Comparison of ENCODE assay signal across 24 cellular contexts in genomic region chr4:20456416-20456815, GRCh38.
DNase-seq lines count a peak whose midpoint lies in the region; ATAC-seq, FAIRE-seq and TF ChIP-seq lines count a peak whose summit lies in the region.
"Had no signal": no experiment of that assay in that cellular context is flagged by ENCODE, and none has a peak within 500 bp of the region (broad histone marks: within the 10 kb centered on the region; RNA-seq: fewer than 3 reads in every experiment).

No MANE protein-coding gene starts in this region.

- TF ChIP-seq CTCF in PC-3 (conservative IDR thresholded peaks at IDR 0.05; ENCODE audit: low read depth, low read length), result no peak
- TF ChIP-seq CTCF in foreskin keratinocyte (conservative IDR thresholded peaks at IDR 0.05), result no peak
- no peak for TF ChIP-seq CTCF in neural progenitor cell (IDR thresholded peaks at IDR 0.05)
- no peak for TF ChIP-seq CTCF in endothelial cell (IDR thresholded peaks at IDR 0.05; ENCODE audit: unreplicated experiment)

- ATAC-seq in PC-3 (peak; percentile 93), foreskin keratinocyte (peak; percentile 88)
- ATAC-seq: activated CD8-positive, alpha-beta T cell treated with anti-CD3 and anti-CD28 coated beads, Interleukin-2, amount 10 ng/mL, durations not matched to agents 7 days and 5 days; psoas muscle; T-cell had no signal

- H2AFZ ChIP-seq in GM23248 (no peak overlapping the region), PC-3 (ENCODE audit: low read length) (no peak overlapping the region), Karpas-422 (ENCODE audit: low read length) (no peak overlapping the region), neural progenitor cell (replicated peaks) (no peak overlapping the region)

- H3K9me3 ChIP-seq in GM23248 (ENCODE audit: low read depth), result no peaks in the 10 kb centered on the region
- H3K9me3 ChIP-seq in PC-3 (ENCODE audit: low read length), result no peaks in the 10 kb centered on the region
- no peaks in the 10 kb centered on the region for H3K9me3 ChIP-seq in Karpas-422 (ENCODE audit: low read length)
- no peaks in the 10 kb centered on the region for H3K9me3 ChIP-seq in neural progenitor cell (ENCODE audit: low read depth)
- H3K9me3 ChIP-seq in small intestine (ENCODE audit: control insufficient read depth, low read depth), result no peaks in the 10 kb centered on the region
- H3K9me3 ChIP-seq: BLaER1, MG63, psoas muscle, transverse colon had no signal

- H3K4me3 Mint-ChIP-seq in neural progenitor cell (no peak overlapping the region), endothelial cell (ENCODE audit: unreplicated experiment) (no peak overlapping the region)
- H3K4me3 Mint-ChIP-seq: activated CD8-positive, alpha-beta T cell treated with anti-CD3 and anti-CD28 coated beads, Interleukin-2, amount 10 ng/mL, durations not matched to agents 7 days and 5 days; brain; H9; memory B cell; T-cell had no signal

- H3K4me1 ChIP-seq in GM23248 (ENCODE audit: insufficient read depth) (0 out of 2 replicates have a peak, but pooled peaks cover 5% of the 10 kb centered on the region), PC-3 (ENCODE audit: insufficient read depth, low read length) (peaks cover 15% of the 10 kb centered on the region), foreskin keratinocyte (peaks cover 13% of the 10 kb centered on the region), Karpas-422 (ENCODE audit: low read length) (no peaks in the 10 kb centered on the region), neural progenitor cell (peaks cover 12% of the 10 kb centered on the region), small intestine (ENCODE audit: control insufficient read depth in 2 of 2, insufficient read depth in 1 of 2, low read depth in 1 of 2, low read length in 1 of 2) (no peaks in the 10 kb centered on the region)
- H3K4me1 ChIP-seq: BLaER1, psoas muscle, transverse colon had no signal

- no peak for FAIRE-seq in small intestine (lab: Jason Lieb, UNC)
- FAIRE-seq: A204.1 had no signal

- H3K36me3 ChIP-seq in GM23248 (ENCODE audit: low read depth) (no peaks in the 10 kb centered on the region), PC-3 (ENCODE audit: low read depth, low read length) (no peaks in the 10 kb centered on the region), Karpas-422 (ENCODE audit: insufficient read depth, low read length) (no peaks in the 10 kb centered on the region), neural progenitor cell (no peaks in the 10 kb centered on the region), small intestine (ENCODE audit: control insufficient read depth in 2 of 2, insufficient read depth in 2 of 2, low read length in 2 of 2) (no peaks in the 10 kb centered on the region)
- H3K36me3 ChIP-seq: BLaER1, MG63, transverse colon had no signal

- H3K27ac ChIP-seq in GM23248 (no peak overlapping the region), PC-3 (ENCODE audit: low read length) (peak overlapping the region; percentile 42), foreskin keratinocyte (no peak overlapping the region), Karpas-422 (ENCODE audit: low read length) (no peak overlapping the region), neural progenitor cell (no peak overlapping the region), small intestine (ENCODE audit: low read depth in 1 of 2, low read length in 1 of 2) (no peak overlapping the region)
- H3K27ac ChIP-seq: BLaER1, psoas muscle, transverse colon had no signal

- no peaks in the 10 kb centered on the region; the same call in 1 of the 2 replicates for H4K20me1 ChIP-seq in GM23248 (ENCODE audit: insufficient read depth)
- H4K20me1 ChIP-seq in PC-3 (ENCODE audit: low read length), result no peaks in the 10 kb centered on the region
- H4K20me1 ChIP-seq in Karpas-422 (ENCODE audit: insufficient read depth, low read depth, low read length), result no peaks in the 10 kb centered on the region
- H4K20me1 ChIP-seq in neural progenitor cell (ENCODE audit: low read depth), result no peaks in the 10 kb centered on the region
- H4K20me1 ChIP-seq: BLaER1 had no signal

- in situ Hi-C loops in GM23248 (cut with MboI), result no loop called here

- BruUV-seq in PC-3 (replicated peaks; lab: Mats Ljungman, UMichigan), result no TSS peak

- no peak overlapping the region for H3K9ac ChIP-seq in GM23248
- H3K9ac ChIP-seq in PC-3 (ENCODE audit: low read length), result no peak overlapping the region
- no peak overlapping the region for H3K9ac ChIP-seq in Karpas-422 (ENCODE audit: low read length)
- no peak overlapping the region for H3K9ac ChIP-seq in neural progenitor cell
- H3K9ac ChIP-seq: BLaER1 had no signal

- H3K27me3 Mint-ChIP-seq in neural progenitor cell (ENCODE audit: insufficient read depth, low read depth), result no peaks in the 10 kb centered on the region
- no peaks in the 10 kb centered on the region for H3K27me3 Mint-ChIP-seq in endothelial cell (ENCODE audit: unreplicated experiment)
- H3K27me3 Mint-ChIP-seq: T-cell had no signal

- H3K36me3 Mint-ChIP-seq in neural progenitor cell, result no peaks in the 10 kb centered on the region
- no peaks in the 10 kb centered on the region for H3K36me3 Mint-ChIP-seq in endothelial cell (ENCODE audit: low read depth, unreplicated experiment)
- H3K36me3 Mint-ChIP-seq: brain, memory B cell, T-cell had no signal

- H3K9me2 ChIP-seq in GM23248 (ENCODE audit: insufficient read depth) (no peaks in the 10 kb centered on the region), PC-3 (replicated peaks; ENCODE audit: low read length) (no peaks in the 10 kb centered on the region), Karpas-422 (replicated peaks; ENCODE audit: insufficient read depth, low read length) (no peaks in the 10 kb centered on the region)

- H3F3A ChIP-seq in GM23248 (ENCODE audit: insufficient read depth) (peaks cover 11% of the 10 kb centered on the region; the same call in 1 of the 2 replicates), PC-3 (ENCODE audit: low read length, unreplicated experiment) (no peaks in the 10 kb centered on the region), neural progenitor cell (ENCODE audit: low read depth) (no peaks in the 10 kb centered on the region)

- no peak overlapping the region for H3K27ac Mint-ChIP-seq in neural progenitor cell
- no peak overlapping the region for H3K27ac Mint-ChIP-seq in endothelial cell (ENCODE audit: unreplicated experiment)
- H3K27ac Mint-ChIP-seq: activated CD8-positive, alpha-beta T cell treated with anti-CD3 and anti-CD28 coated beads, Interleukin-2, amount 10 ng/mL, durations not matched to agents 7 days and 5 days; H9; memory B cell; T-cell had no signal

- H3K9me3 Mint-ChIP-seq in neural progenitor cell (no peaks in the 10 kb centered on the region), endothelial cell (ENCODE audit: unreplicated experiment) (no peaks in the 10 kb centered on the region)
- H3K9me3 Mint-ChIP-seq: brain, H9, memory B cell, T-cell had no signal

- peaks cover 19% of the 10 kb centered on the region for H3K4me1 Mint-ChIP-seq in neural progenitor cell
- no peaks in the 10 kb centered on the region for H3K4me1 Mint-ChIP-seq in endothelial cell (ENCODE audit: unreplicated experiment)
- H3K4me1 Mint-ChIP-seq: memory B cell, T-cell had no signal

- H3K4me3 ChIP-seq in GM23248 (no peak overlapping the region), PC-3 (ENCODE audit: low read length) (no peak overlapping the region), Karpas-422 (ENCODE audit: low read length) (no peak overlapping the region), neural progenitor cell (no peak overlapping the region), small intestine (ENCODE audit: low read depth in 1 of 2, low read length in 2 of 2) (no peak overlapping the region)
- H3K4me3 ChIP-seq: BLaER1, MG63, psoas muscle, transverse colon had no signal

- POLR2A ChIA-PET in PC-3 (lab: Charles Lee; ENCODE audit: unreplicated experiment), result interaction anchor here (0.6 kb wide), 1 partner anchor 23 kb away, joined by 10 read pairs; no protein-coding TSS in a partner anchor

- DNase-seq in A172 (ENCODE audit: low spot score) (peak; percentile 4), GM23248 (peak; percentile 15), PC-3 (peak; percentile 70), foreskin keratinocyte (peak; percentile 26 to 58), Karpas-422 (no peak), neural progenitor cell (ENCODE audit: low spot score) (no peak), endothelial cell (ENCODE audit: low spot score) (no peak), small intestine (no peak)
- DNase-seq: activated CD4-positive, CD25-positive, alpha-beta regulatory T cell treated with anti-CD3 and anti-CD28 coated beads, Interleukin-2, amount 50 U/mL, for 72 hours; activated CD8-positive, alpha-beta T cell treated with anti-CD3 and anti-CD28 coated beads, Interleukin-2, amount 10 ng/mL, durations not matched to agents 7 days and 5 days; activated gamma-delta T cell; activated T-cell treated with anti-CD3 and anti-CD28 coated beads for 4 hours; effector memory CD4-positive, alpha-beta T cell; H9; MG63; NCI-H1417 treated with DMSO at 0.1 percent for 48 hours; NK-92 treated with Interleukin-12 subunit alpha and Interleukin-12 subunit beta, amount 100 ng/mL, for 24 hours; psoas muscle; T-cell; transverse colon had no signal

- intact Hi-C loops in PC-3 (cut with micrococcal nuclease), result no loop called here

- H3K4me2 ChIP-seq in GM23248 (ENCODE audit: unreplicated experiment) (no peak overlapping the region), PC-3 (ENCODE audit: low read length) (peak overlapping the region; percentile 18; the same call in 1 of the 2 replicates), Karpas-422 (ENCODE audit: low read depth, low read length, poor library complexity, severe bottlenecking) (no peak overlapping the region), neural progenitor cell (no peak overlapping the region)
- H3K4me2 ChIP-seq: BLaER1 had no signal

- H3K79me2 ChIP-seq in GM23248 (ENCODE audit: insufficient read depth) (peaks cover 74% of the 10 kb centered on the region), PC-3 (ENCODE audit: low read length) (no peaks in the 10 kb centered on the region), Karpas-422 (ENCODE audit: low read length) (no peaks in the 10 kb centered on the region), neural progenitor cell (ENCODE audit: low read depth) (no peaks in the 10 kb centered on the region)

- CTCF ChIA-PET in PC-3 (lab: Charles Lee), result no interaction called here

- H3K27me3 ChIP-seq in GM23248 (replicated peaks; ENCODE audit: insufficient read depth) (no peaks in the 10 kb centered on the region), PC-3 (ENCODE audit: low read length) (no peaks in the 10 kb centered on the region), foreskin keratinocyte (no peaks in the 10 kb centered on the region), Karpas-422 (ENCODE audit: low read length) (no peaks in the 10 kb centered on the region), neural progenitor cell (no peaks in the 10 kb centered on the region), small intestine (ENCODE audit: control insufficient read depth in 2 of 2, insufficient read depth in 2 of 2, low read length in 2 of 2) (no peaks in the 10 kb centered on the region)
- H3K27me3 ChIP-seq: BLaER1, MG63, transverse colon had no signal

Comparison
In these comparisons a context has a peak if more than half of its experiments do, and no peak if none do; other contexts are left out.
1. DNase-seq: peak in A172 (single experiment), GM23248 (single experiment), PC-3 (single experiment) and foreskin keratinocyte (2 of 2); none in Karpas-422 (single experiment), neural progenitor cell (single experiment), endothelial cell (single experiment) and small intestine (single experiment).